Comparison of ENCODE assay signal across 21 cellular contexts in genomic region chr4:54316139-54316538, GRCh38.
DNase-seq lines count a peak whose midpoint lies in the region; ATAC-seq lines count a peak whose summit lies in the region.
"Had no signal": no experiment of that assay in that cellular context is flagged by ENCODE, and none has a peak within 500 bp of the region (broad histone marks: within the 10 kb centered on the region; RNA-seq: fewer than 3 reads in every experiment).

No MANE protein-coding gene starts in this region.

- peaks cover 11% of the 10 kb centered on the region for H3K36me3 Mint-ChIP-seq in activated T-helper 2 cell treated with anti-CD3 and anti-CD28 coated beads, Interferon-gamma antibody, Interleukin-2, Interleukin-4, amounts not matched to agents 10 μg/mL and 5 μg/mL and 100 μg/mL, durations not matched to agents 14 hours and 24 hours and 36 hours (ENCODE audit: low read depth)

- peaks cover 21% of the 10 kb centered on the region for H3K4me1 Mint-ChIP-seq in stimulated activated naive CD8-positive, alpha-beta T cell treated with anti-CD3 and anti-CD28 coated beads, Interleukin-15, amount 100 ng/mL, for 72 hours
- H3K4me1 Mint-ChIP-seq in activated T-helper 2 cell treated with anti-CD3 and anti-CD28 coated beads, Interferon-gamma antibody, Interleukin-2, Interleukin-4, amounts not matched to agents 10 μg/mL and 5 μg/mL and 100 μg/mL, durations not matched to agents 14 hours and 24 hours and 36 hours (ENCODE audit: low read depth) = peaks cover 34% of the 10 kb centered on the region
- H3K4me1 Mint-ChIP-seq: nephron had no signal

- H3K4me3 Mint-ChIP-seq in stimulated activated naive CD8-positive, alpha-beta T cell treated with anti-CD3 and anti-CD28 coated beads, Interleukin-15, amount 100 ng/mL, for 72 hours = no peak overlapping the region
- H3K4me3 Mint-ChIP-seq in activated T-helper 2 cell treated with anti-CD3 and anti-CD28 coated beads, Interferon-gamma antibody, Interleukin-2, Interleukin-4, amounts not matched to agents 10 μg/mL and 5 μg/mL and 100 μg/mL, durations not matched to agents 14 hours and 24 hours and 36 hours (ENCODE audit: low read depth) = no peak overlapping the region
- H3K4me3 Mint-ChIP-seq: nephron had no signal

- intact Hi-C loops in activated T-helper 2 cell treated with anti-CD3 and anti-CD28 coated beads, Interferon-gamma antibody, Interleukin-2, Interleukin-4, amounts not matched to agents 10 μg/mL and 5 μg/mL and 100 μg/mL, durations not matched to agents 14 hours and 24 hours and 36 hours (cut with micrococcal nuclease) = loop anchor here (5.0 to 10.0 kb wide), 3 partner anchors 126 to 649 kb away; no protein-coding TSS in a partner anchor

- H3K27me3 Mint-ChIP-seq in stimulated activated naive CD8-positive, alpha-beta T cell treated with anti-CD3 and anti-CD28 coated beads, Interleukin-15, amount 100 ng/mL, for 72 hours = peaks cover 37% of the 10 kb centered on the region
- H3K27me3 Mint-ChIP-seq in activated T-helper 2 cell treated with anti-CD3 and anti-CD28 coated beads, Interferon-gamma antibody, Interleukin-2, Interleukin-4, amounts not matched to agents 10 μg/mL and 5 μg/mL and 100 μg/mL, durations not matched to agents 14 hours and 24 hours and 36 hours (ENCODE audit: low read depth) = peaks cover 4% of the 10 kb centered on the region

- no peak for DNase-seq in stimulated activated naive CD8-positive, alpha-beta T cell treated with anti-CD3 and anti-CD28 coated beads, Interleukin-15, amount 100 ng/mL, for 72 hours
- no peak for DNase-seq in stimulated activated naive CD8-positive, alpha-beta T cell treated with anti-CD3 and anti-CD28 coated beads, Interleukin-15, Interleukin-2, amounts not matched to agents 100 U/mL and 50 U/mL, for 24 hours
- DNase-seq in activated T-helper 2 cell treated with anti-CD3 and anti-CD28 coated beads, Interferon-gamma antibody, Interleukin-2, Interleukin-4, amounts not matched to agents 10 μg/mL and 5 μg/mL and 100 μg/mL, durations not matched to agents 14 hours and 24 hours and 36 hours (ENCODE audit: low spot score) = no peak
- no peak for DNase-seq in D341Med (ENCODE audit: low spot score)
- no peak for DNase-seq in GM19238 (ENCODE audit: insufficient read length, low spot score)
- DNase-seq: activated CD4-positive, alpha-beta T cell treated with anti-CD3 and anti-CD28 coated beads for 48 hours; activated effector memory CD4-positive, alpha-beta T cell treated with Interleukin-2 at 50 U/mL for 16 hours; Calu3; caudate nucleus; cortex of kidney; lower lobe of right lung; NCI-H1436; NCI-H2081 treated with DMSO at 0.1 percent for 48 hours; NCI-H226; right cardiac atrium; stimulated activated CD4-positive, alpha-beta T cell treated with anti-CD3 and anti-CD28 coated beads, Interleukin-2, amount 100 ng/mL, for 24 hours; upper lobe of left lung had no signal

- H3K9me3 Mint-ChIP-seq in stimulated activated naive CD8-positive, alpha-beta T cell treated with anti-CD3 and anti-CD28 coated beads, Interleukin-15, amount 100 ng/mL, for 72 hours = peaks cover 0 to 5% of the 10 kb centered on the region in 2 donors
- peaks cover 4% of the 10 kb centered on the region for H3K9me3 Mint-ChIP-seq in activated T-helper 2 cell treated with anti-CD3 and anti-CD28 coated beads, Interferon-gamma antibody, Interleukin-2, Interleukin-4, amounts not matched to agents 10 μg/mL and 5 μg/mL and 100 μg/mL, durations not matched to agents 14 hours and 24 hours and 36 hours
- H3K9me3 Mint-ChIP-seq: nephron had no signal

- H3K27ac Mint-ChIP-seq in stimulated activated naive CD8-positive, alpha-beta T cell treated with anti-CD3 and anti-CD28 coated beads, Interleukin-15, amount 100 ng/mL, for 72 hours = no peak overlapping the region
- peak overlapping the region; percentile 26 for H3K27ac Mint-ChIP-seq in activated T-helper 2 cell treated with anti-CD3 and anti-CD28 coated beads, Interferon-gamma antibody, Interleukin-2, Interleukin-4, amounts not matched to agents 10 μg/mL and 5 μg/mL and 100 μg/mL, durations not matched to agents 14 hours and 24 hours and 36 hours
- H3K27ac Mint-ChIP-seq: nephron had no signal

- ATAC-seq in stimulated activated naive CD8-positive, alpha-beta T cell treated with anti-CD3 and anti-CD28 coated beads, Interleukin-15, amount 100 ng/mL, for 72 hours = peak; percentile 6
- ATAC-seq in stimulated activated naive CD8-positive, alpha-beta T cell treated with anti-CD3 and anti-CD28 coated beads, Interleukin-15, Interleukin-2, amounts not matched to agents 100 U/mL and 50 U/mL, for 24 hours = no peak
- ATAC-seq in HG03139 (IDR thresholded peaks at IDR 0.05; ENCODE audit: unreplicated experiment) = peak; percentile 2
- ATAC-seq in GM21360 (IDR thresholded peaks at IDR 0.05; ENCODE audit: unreplicated experiment) = no peak
- ATAC-seq: mucosa of descending colon, right cardiac atrium had no signal

Comparison
In these comparisons a context has a peak if more than half of its experiments do, and no peak if none do; other contexts are left out.
1. ATAC-seq: peak in stimulated activated naive CD8-positive, alpha-beta T cell treated with anti-CD3 and anti-CD28 coated beads, Interleukin-15, amount 100 ng/mL, for 72 hours (single experiment) and HG03139 (single experiment); none in stimulated activated naive CD8-positive, alpha-beta T cell treated with anti-CD3 and anti-CD28 coated beads, Interleukin-15, Interleukin-2, amounts not matched to agents 100 U/mL and 50 U/mL, for 24 hours (single experiment) and GM21360 (single experiment).